Comparison of ENCODE assay signal across 10 cellular contexts in genomic region chr5:124825250-124825982, GRCh38.
A peak's percentile ranks its signal among the peaks of the same experiment; 100 is the strongest.
DNase-seq lines count a peak whose midpoint lies in the region; ATAC-seq, FAIRE-seq and TF ChIP-seq lines count a peak whose summit lies in the region.
"Had no signal": no experiment of that assay in that cellular context is flagged by ENCODE, and none has a peak within 500 bp of the region (broad histone marks: within the 10 kb centered on the region; RNA-seq: fewer than 3 reads in every experiment).

No MANE protein-coding gene starts in this region.

- ATAC-seq in GM19452 (IDR thresholded peaks at IDR 0.05; ENCODE audit: unreplicated experiment) (peak; percentile 90), HG02981 (IDR thresholded peaks at IDR 0.05; ENCODE audit: unreplicated experiment) (peak; percentile 89)

- H4K20me1 ChIP-seq in PC-9 (ENCODE audit: insufficient read depth): no peaks in the 10 kb centered on the region

- no peaks in the 10 kb centered on the region for H3K9me3 ChIP-seq in PC-9 (ENCODE audit: insufficient read depth, low read depth)
- H3K9me3 ChIP-seq: esophagus squamous epithelium had no signal

- peak overlapping the region; percentile 57 for H3K4me2 ChIP-seq in PC-9

- H3K36me3 ChIP-seq in ACC112 (ENCODE audit: insufficient read depth, low read length) (no peaks in the 10 kb centered on the region), PC-9 (ENCODE audit: low read depth) (no peaks in the 10 kb centered on the region)
- H3K36me3 ChIP-seq: esophagus squamous epithelium had no signal

- H3K27ac Mint-ChIP-seq in activated T-helper 2 cell treated with anti-CD3 and anti-CD28 coated beads, Interferon-gamma antibody, Interleukin-2, Interleukin-4, amounts not matched to agents 10 μg/mL and 5 μg/mL and 100 μg/mL, durations not matched to agents 14 hours and 24 hours and 36 hours: no peak overlapping the region
- H3K27ac Mint-ChIP-seq: activated naive CD8-positive, alpha-beta T cell had no signal

- H3K27ac ChIP-seq in ACC112 (ENCODE audit: low read depth, low read length): peak overlapping the region; percentile 70
- no peak overlapping the region for H3K27ac ChIP-seq in PC-9
- H3K27ac ChIP-seq: esophagus squamous epithelium had no signal

- H3K27me3 ChIP-seq in ACC112 (ENCODE audit: insufficient read depth, low read length) (no peaks in the 10 kb centered on the region), PC-9 (ENCODE audit: insufficient read depth, low read depth) (no peaks in the 10 kb centered on the region)
- H3K27me3 ChIP-seq: esophagus squamous epithelium had no signal

- no peaks in the 10 kb centered on the region for H3K9me2 ChIP-seq in PC-9 (ENCODE audit: insufficient read depth)

- intact Hi-C loops in PC-9 (cut with micrococcal nuclease; ENCODE audit: unreplicated experiment): no loop called here
- intact Hi-C loops in activated T-helper 2 cell treated with anti-CD3 and anti-CD28 coated beads, Interferon-gamma antibody, Interleukin-2, Interleukin-4, amounts not matched to agents 10 μg/mL and 5 μg/mL and 100 μg/mL, durations not matched to agents 14 hours and 24 hours and 36 hours (cut with micrococcal nuclease): no loop called here

- peaks cover 21% of the 10 kb centered on the region for H3K4me1 ChIP-seq in ACC112 (ENCODE audit: control insufficient read depth, insufficient read depth, low read length, unreplicated experiment)
- H3K4me1 ChIP-seq in PC-9 (replicated peaks; ENCODE audit: insufficient read depth): peaks cover 16% of the 10 kb centered on the region

- no peaks in the 10 kb centered on the region for H3K9me3 Mint-ChIP-seq in activated T-helper 2 cell treated with anti-CD3 and anti-CD28 coated beads, Interferon-gamma antibody, Interleukin-2, Interleukin-4, amounts not matched to agents 10 μg/mL and 5 μg/mL and 100 μg/mL, durations not matched to agents 14 hours and 24 hours and 36 hours

- H3K4me3 ChIP-seq in ACC112 (ENCODE audit: low read depth, low read length) (peak overlapping the region; percentile 27; the same call in 1 of the 2 replicates), PC-9 (no peak overlapping the region)
- H3K4me3 ChIP-seq: esophagus squamous epithelium had no signal

- H2AFZ ChIP-seq in ACC112 (ENCODE audit: low read length, unreplicated experiment) (peak overlapping the region; percentile 15), PC-9 (no peak overlapping the region)

- no peaks in the 10 kb centered on the region for H3F3A ChIP-seq in PC-9 (ENCODE audit: insufficient read depth, low read depth)

- BruUV-seq in PC-9 (replicated peaks; lab: Mats Ljungman, UMichigan): no TSS peak

- POLR2A ChIA-PET in PC-9 (lab: Charles Lee; ENCODE audit: unreplicated experiment): no interaction called here

- H3K36me3 Mint-ChIP-seq in activated T-helper 2 cell treated with anti-CD3 and anti-CD28 coated beads, Interferon-gamma antibody, Interleukin-2, Interleukin-4, amounts not matched to agents 10 μg/mL and 5 μg/mL and 100 μg/mL, durations not matched to agents 14 hours and 24 hours and 36 hours (ENCODE audit: low read depth): no peaks in the 10 kb centered on the region
- H3K36me3 Mint-ChIP-seq: activated naive CD8-positive, alpha-beta T cell had no signal

- H3K4me1 Mint-ChIP-seq in activated T-helper 2 cell treated with anti-CD3 and anti-CD28 coated beads, Interferon-gamma antibody, Interleukin-2, Interleukin-4, amounts not matched to agents 10 μg/mL and 5 μg/mL and 100 μg/mL, durations not matched to agents 14 hours and 24 hours and 36 hours (ENCODE audit: low read depth): no peaks in the 10 kb centered on the region

- DNase-seq in PC-9 (no peak), RCC 7860 (ENCODE audit: low spot score) (no peak), NOMO-1 treated with DMSO at 0.1 percent for 48 hours (lab: John Stamatoyannopoulos, UW; ENCODE audit: unreplicated experiment) (no peak)
- no peak for DNase-seq in activated T-helper 2 cell treated with anti-CD3 and anti-CD28 coated beads, Interferon-gamma antibody, Interleukin-2, Interleukin-4, amounts not matched to agents 10 μg/mL and 5 μg/mL and 100 μg/mL, durations not matched to agents 14 hours and 24 hours and 36 hours (ENCODE audit: low spot score)
- DNase-seq in activated CD8-positive, alpha-beta memory T cell treated with anti-CD3 and anti-CD28 coated beads, Interleukin-2, amount 50 U/mL, for 48 hours: no peak
- DNase-seq: esophagus squamous epithelium had no signal

- CTCF ChIA-PET in PC-9 (lab: Charles Lee): no interaction called here

- no peak overlapping the region for H3K4me3 Mint-ChIP-seq in activated T-helper 2 cell treated with anti-CD3 and anti-CD28 coated beads, Interferon-gamma antibody, Interleukin-2, Interleukin-4, amounts not matched to agents 10 μg/mL and 5 μg/mL and 100 μg/mL, durations not matched to agents 14 hours and 24 hours and 36 hours (ENCODE audit: low read depth)
- H3K4me3 Mint-ChIP-seq: activated naive CD8-positive, alpha-beta T cell had no signal

- no peak for TF ChIP-seq CTCF in PC-9 (conservative IDR thresholded peaks at IDR 0.05)

- H3K27me3 Mint-ChIP-seq in activated T-helper 2 cell treated with anti-CD3 and anti-CD28 coated beads, Interferon-gamma antibody, Interleukin-2, Interleukin-4, amounts not matched to agents 10 μg/mL and 5 μg/mL and 100 μg/mL, durations not matched to agents 14 hours and 24 hours and 36 hours (ENCODE audit: low read depth): no peaks in the 10 kb centered on the region
- H3K27me3 Mint-ChIP-seq: activated naive CD8-positive, alpha-beta T cell had no signal

- no peaks in the 10 kb centered on the region for H3K79me2 ChIP-seq in ACC112 (ENCODE audit: control insufficient read depth, insufficient read depth, low read length, unreplicated experiment)
- no peaks in the 10 kb centered on the region for H3K79me2 ChIP-seq in PC-9 (ENCODE audit: low read depth)

- no peak for FAIRE-seq in RCC 7860 (lab: Jason Lieb, UNC)
